In genomic region chr12:67288561-67288960, GRCh38 we compare ENCODE assay signal across 24 cellular contexts. TPM values are rescaled to one million over a fixed set of nuclear protein-coding genes. Genes with fewer than 3 reads are reported as not detected.
A peak's percentile ranks its signal among the peaks of the same experiment; 100 is the strongest.
DNase-seq lines count a peak whose midpoint lies in the region; ATAC-seq, FAIRE-seq and TF ChIP-seq lines count a peak whose summit lies in the region.
"Had no signal": no experiment of that assay in that cellular context is flagged by ENCODE, and none has a peak within 500 bp of the region (broad histone marks: within the 10 kb centered on the region; RNA-seq: fewer than 3 reads in every experiment).

No MANE protein-coding gene starts in this region.

- H3K27me3 ChIP-seq in colonic mucosa = no peaks in the 10 kb centered on the region
- H3K27me3 ChIP-seq: body of pancreas, testis, uterus had no signal

- intact Hi-C loops in colonic mucosa (cut with DNase I) = no loop called here

- H3K36me3 Mint-ChIP-seq in activated T-cell treated with anti-CD3 and anti-CD28 coated beads, Interleukin-2, amount 50 U/mL, for 24 hours (ENCODE audit: low read depth) = peaks cover 92% of the 10 kb centered on the region
- no peaks in the 10 kb centered on the region for H3K36me3 Mint-ChIP-seq in T-helper 17 cell (ENCODE audit: low read depth)
- H3K36me3 Mint-ChIP-seq in stimulated activated memory B cell treated with anti-CD40 and anti-IgM and Interleukin-4, amounts not matched to agents 10 μg/mL and 1 μg/mL and 100 μg/mL, for 72 hours = peaks cover 47% of the 10 kb centered on the region

- H3K27ac Mint-ChIP-seq in activated T-cell treated with anti-CD3 and anti-CD28 coated beads, Interleukin-2, amount 50 U/mL, for 24 hours = peak overlapping the region; percentile 71
- peak overlapping the region; percentile 62 for H3K27ac Mint-ChIP-seq in T-helper 17 cell
- peak overlapping the region; percentile 10 for H3K27ac Mint-ChIP-seq in stimulated activated memory B cell treated with anti-CD40 and anti-IgM and Interleukin-4, amounts not matched to agents 10 μg/mL and 1 μg/mL and 100 μg/mL, for 72 hours
- H3K27ac Mint-ChIP-seq: activated CD4-positive, alpha-beta memory T cell treated with anti-CD3 and anti-CD28 coated beads for 36 hours had no signal

- no peak overlapping the region for H3K4me3 ChIP-seq in choroid plexus epithelial cell (ENCODE audit: low read depth, low read length)
- no peak overlapping the region for H3K4me3 ChIP-seq in colonic mucosa
- H3K4me3 ChIP-seq: body of pancreas, testis, uterus had no signal

- no peak overlapping the region for H3K27ac ChIP-seq in colonic mucosa
- H3K27ac ChIP-seq: body of pancreas, epithelial cell of prostate, testis, uterus had no signal

- no peaks in the 10 kb centered on the region for H3K36me3 ChIP-seq in colonic mucosa
- H3K36me3 ChIP-seq: uterus had no signal

- FAIRE-seq in GM19239 (lab: Jason Lieb, UNC) = no peak
- FAIRE-seq: GM12891, small intestine had no signal

- DNase-seq in activated T-cell treated with anti-CD3 and anti-CD28 coated beads, Interleukin-2, amount 50 U/mL, for 24 hours = no peak
- no peak for DNase-seq in activated T-cell treated with anti-CD3 and anti-CD28 coated beads, Interleukin-2, amount 50 U/mL, for 1 hour
- DNase-seq in T-helper 17 cell (no peak), choroid plexus epithelial cell (ENCODE audit: low read depth) (peak; percentile 47), colonic mucosa (no peak), NK-92 (lab: John Stamatoyannopoulos, UW; ENCODE audit: unreplicated experiment) (no peak), GM19239 (ENCODE audit: insufficient read length, low spot score) (no peak)
- DNase-seq: activated CD4-positive, alpha-beta memory T cell treated with anti-CD3 and anti-CD28 coated beads for 36 hours; body of pancreas; effector CD4-positive, alpha-beta T cell; H9; left colon; naive thymus-derived CD4-positive, alpha-beta T cell; NCI-H2081 treated with DMSO at 0.1 percent for 48 hours; NCI-H345; NCI-H774; small intestine; stimulated activated CD4-positive, alpha-beta T cell treated with anti-CD3 and anti-CD28 coated beads, Interleukin-1b, Interleukin-23, amount 100 ng/mL, for 48 hours; T-helper 9 cell; testis; uterus had no signal

- no peaks in the 10 kb centered on the region for H3K27me3 Mint-ChIP-seq in activated T-cell treated with anti-CD3 and anti-CD28 coated beads, Interleukin-2, amount 50 U/mL, for 24 hours
- H3K27me3 Mint-ChIP-seq in T-helper 17 cell = no peaks in the 10 kb centered on the region
- H3K27me3 Mint-ChIP-seq in stimulated activated memory B cell treated with anti-CD40 and anti-IgM and Interleukin-4, amounts not matched to agents 10 μg/mL and 1 μg/mL and 100 μg/mL, for 72 hours = no peaks in the 10 kb centered on the region
- H3K27me3 Mint-ChIP-seq: activated CD4-positive, alpha-beta memory T cell treated with anti-CD3 and anti-CD28 coated beads for 36 hours; naive thymus-derived CD4-positive, alpha-beta T cell had no signal

- no peaks in the 10 kb centered on the region for H3K9me3 Mint-ChIP-seq in activated T-cell treated with anti-CD3 and anti-CD28 coated beads, Interleukin-2, amount 50 U/mL, for 24 hours
- H3K9me3 Mint-ChIP-seq in stimulated activated memory B cell treated with anti-CD40 and anti-IgM and Interleukin-4, amounts not matched to agents 10 μg/mL and 1 μg/mL and 100 μg/mL, for 72 hours = no peaks in the 10 kb centered on the region
- H3K9me3 Mint-ChIP-seq: activated CD4-positive, alpha-beta memory T cell treated with anti-CD3 and anti-CD28 coated beads for 36 hours; H9; naive thymus-derived CD4-positive, alpha-beta T cell had no signal

- H3K9me3 ChIP-seq in T-helper 17 cell (ENCODE audit: control insufficient read depth, low read length, poor library complexity, severe bottlenecking) (no peaks in the 10 kb centered on the region), colonic mucosa (no peaks in the 10 kb centered on the region)
- H3K9me3 ChIP-seq: body of pancreas, testis, uterus had no signal

- peaks cover 61% of the 10 kb centered on the region for H3K4me1 Mint-ChIP-seq in activated T-cell treated with anti-CD3 and anti-CD28 coated beads, Interleukin-2, amount 50 U/mL, for 24 hours (ENCODE audit: low read depth)
- H3K4me1 Mint-ChIP-seq in T-helper 17 cell = peaks cover 31% of the 10 kb centered on the region
- H3K4me1 Mint-ChIP-seq in stimulated activated memory B cell treated with anti-CD40 and anti-IgM and Interleukin-4, amounts not matched to agents 10 μg/mL and 1 μg/mL and 100 μg/mL, for 72 hours = peaks cover 30% of the 10 kb centered on the region

- H3K4me3 Mint-ChIP-seq in activated T-cell treated with anti-CD3 and anti-CD28 coated beads, Interleukin-2, amount 50 U/mL, for 24 hours = no peak overlapping the region
- H3K4me3 Mint-ChIP-seq in T-helper 17 cell = no peak overlapping the region
- H3K4me3 Mint-ChIP-seq in stimulated activated memory B cell treated with anti-CD40 and anti-IgM and Interleukin-4, amounts not matched to agents 10 μg/mL and 1 μg/mL and 100 μg/mL, for 72 hours = no peak overlapping the region
- H3K4me3 Mint-ChIP-seq: activated CD4-positive, alpha-beta memory T cell treated with anti-CD3 and anti-CD28 coated beads for 36 hours; H9 had no signal

- no peak for TF ChIP-seq CTCF in choroid plexus epithelial cell (conservative IDR thresholded peaks at IDR 0.05; ENCODE audit: low read depth, low read length)
- no peak for TF ChIP-seq CTCF in colonic mucosa (IDR thresholded peaks at IDR 0.05)

- ATAC-seq in T-helper 17 cell = no peak
- ATAC-seq in stimulated activated memory B cell treated with anti-CD40 and anti-IgM and Interleukin-4, amounts not matched to agents 10 μg/mL and 1 μg/mL and 100 μg/mL, for 72 hours = no peak
- ATAC-seq: body of pancreas; left colon; naive thymus-derived CD4-positive, alpha-beta T cell had no signal

- no peak overlapping the region for H3K9ac ChIP-seq in colonic mucosa (ENCODE audit: low read depth in 2 of 2, low read length in 2 of 2)

- no peaks in the 10 kb centered on the region for H3K4me1 ChIP-seq in colonic mucosa

RNA-seq across cellular contexts. Expression of gene CAND1, which starts 19.4 kb away (rescaled TPM):
- 100 to 1,000 TPM in 1 of 2 donors, 10 to 100 TPM in 1; 96.8 to 113 TPM for total RNA-seq in T-helper 17 cell
- 100 to 1,000 TPM; 134 to 155 TPM for total RNA-seq in colonic mucosa

Comparison
In these comparisons a context has a peak if more than half of its experiments do, and no peak if none do; other contexts are left out.
1. H3K27ac Mint-ChIP-seq: peak in every context shown above with its lines; median percentile 71 in activated T-cell treated with anti-CD3 and anti-CD28 coated beads, Interleukin-2, amount 50 U/mL, for 24 hours; 62 in T-helper 17 cell; 10 in stimulated activated memory B cell treated with anti-CD40 and anti-IgM and Interleukin-4, amounts not matched to agents 10 μg/mL and 1 μg/mL and 100 μg/mL, for 72 hours.